11 cellular contexts compared by ENCODE assay signal in genomic region chr6:25637946-25638345, GRCh38. TPM values are rescaled to one million over a fixed set of nuclear protein-coding genes. Genes with fewer than 3 reads are reported as not detected.
A peak's percentile ranks its signal among the peaks of the same experiment; 100 is the strongest.
DNase-seq lines count a peak whose midpoint lies in the region; ATAC-seq and TF ChIP-seq lines count a peak whose summit lies in the region.
"Had no signal": no experiment of that assay in that cellular context is flagged by ENCODE, and none has a peak within 500 bp of the region (broad histone marks: within the 10 kb centered on the region; RNA-seq: fewer than 3 reads in every experiment).

No MANE protein-coding gene starts in this region.

- no peaks in the 10 kb centered on the region for H3K36me3 Mint-ChIP-seq in glutamatergic neuron (ENCODE audit: unreplicated experiment)

- DNase-seq in DMS153 (lab: John Stamatoyannopoulos, UW) = peak; percentile 92
- peak; percentile 77 to 97 (median 90) for DNase-seq in NCI-H1417 (lab: John Stamatoyannopoulos, UW)
- peak; percentile 74 for DNase-seq in NCI-H774 (lab: John Stamatoyannopoulos, UW)
- peak; percentile 9 for DNase-seq in iPS DF 4.7 (ENCODE audit: extremely low read depth, low spot score)
- DNase-seq in glutamatergic neuron = no peak
- DNase-seq in activated CD4-positive, alpha-beta T cell treated with anti-CD3 and anti-CD28 coated beads for 48 hours = no peak
- DNase-seq: activated CD4-positive, alpha-beta T cell treated with anti-CD3 and anti-CD28 coated beads, Interleukin-2, amount 50 U/mL, for 4 hours; central memory CD4-positive, alpha-beta T cell; spleen had no signal

- peaks cover 22% of the 10 kb centered on the region for H3K4me1 Mint-ChIP-seq in glutamatergic neuron (ENCODE audit: low read depth, unreplicated experiment)

- TF ChIP-seq CTCF in glutamatergic neuron (IDR thresholded peaks at IDR 0.05; ENCODE audit: partially characterized antibody, unreplicated experiment) = no peak

- no peak overlapping the region for H3K4me3 Mint-ChIP-seq in glutamatergic neuron (ENCODE audit: unreplicated experiment)

- H3K27me3 Mint-ChIP-seq in glutamatergic neuron (ENCODE audit: unreplicated experiment) = peaks cover 2% of the 10 kb centered on the region

- no peaks in the 10 kb centered on the region for H3K9me3 Mint-ChIP-seq in glutamatergic neuron (ENCODE audit: unreplicated experiment)

- no peak for ATAC-seq in HG03439 (IDR thresholded peaks at IDR 0.05; ENCODE audit: unreplicated experiment)
- no peak for ATAC-seq in GM19395 (IDR thresholded peaks at IDR 0.05; ENCODE audit: unreplicated experiment)

- H3K27ac Mint-ChIP-seq in glutamatergic neuron (ENCODE audit: unreplicated experiment) = no peak overlapping the region

RNA-seq across cellular contexts. Expression of gene SCGN, which starts 14.1 kb away (rescaled TPM):
- total RNA-seq in glutamatergic neuron (ENCODE audit: unreplicated experiment) = 1.2 TPM
- total RNA-seq: spleen had no signal

Comparison
In these comparisons a context has a peak if more than half of its experiments do, and no peak if none do; other contexts are left out.
1. DNase-seq: peak in DMS153 (single experiment), NCI-H1417 (3 of 3), NCI-H774 (single experiment) and iPS DF 4.7 (single experiment); none in glutamatergic neuron (single experiment) and activated CD4-positive, alpha-beta T cell treated with anti-CD3 and anti-CD28 coated beads for 48 hours (single experiment).